34 cellular contexts compared by ENCODE assay signal in genomic region chr6:5104667-5105066, GRCh38. TPM values are rescaled to one million over a fixed set of nuclear protein-coding genes. Genes with fewer than 3 reads are reported as not detected.
"Had no signal": no experiment of that assay in that cellular context is flagged by ENCODE, and none has a peak within 500 bp of the region (broad histone marks: within the 10 kb centered on the region; RNA-seq: fewer than 3 reads in every experiment).

No MANE protein-coding gene starts in this region.

- H3K4me1 Mint-ChIP-seq: activated B cell treated with CpG ODN at 0.5 μM for 24 hours; activated CD4-positive, alpha-beta T cell treated with anti-CD3 and anti-CD28 coated beads for 36 hours; activated CD8-positive, alpha-beta memory T cell treated with anti-CD3 and anti-CD28 coated beads, Interleukin-2, amount 10 ng/mL, durations not matched to agents 7 days and 5 days; T-helper 17 cell had no signal

- DNase-seq: activated B cell treated with CpG ODN at 0.5 μM for 24 hours; activated CD4-positive, alpha-beta memory T cell treated with anti-CD3 and anti-CD28 coated beads for 36 hours; activated CD4-positive, alpha-beta T cell treated with anti-CD3 and anti-CD28 coated beads for 36 hours; activated CD4-positive, alpha-beta T cell treated with anti-CD3 and anti-CD28 coated beads, Interleukin-2, amount 10 ng/mL, durations not matched to agents 24 days and 14 days; activated CD4-positive, CD25-positive, alpha-beta regulatory T cell treated with anti-CD3 and anti-CD28 coated beads, Interleukin-2, amount 50 U/mL, for 72 hours; activated CD8-positive, alpha-beta memory T cell treated with anti-CD3 and anti-CD28 coated beads, Interleukin-2, amount 10 ng/mL, durations not matched to agents 7 days and 5 days; activated CD8-positive, alpha-beta memory T cell treated with anti-CD3 and anti-CD28 coated beads, Interleukin-2, amount 50 U/mL, for 4 hours; activated CD8-positive, alpha-beta T cell treated with anti-CD3 and anti-CD28 coated beads, Interleukin-2, amount 10 ng/mL, durations not matched to agents 7 days and 5 days; activated effector memory CD4-positive, alpha-beta T cell treated with anti-CD3 and anti-CD28 coated beads, Interleukin-2, amount 50 U/mL, for 16 hours; activated naive CD4-positive, alpha-beta T cell treated with anti-CD3 and anti-CD28 coated beads, Interleukin-2, amount 50 U/mL, for 16 hours; activated T-cell treated with anti-CD3 and anti-CD28 coated beads, Interleukin-2, amount 50 U/mL, for 1 hour; activated T-cell treated with anti-CD3 and anti-CD28 coated beads, Interleukin-2, amount 50 U/mL, for 48 hours; amniotic stem cell; aorta; body of pancreas; caudate nucleus; cortex of kidney; dermis blood vessel endothelial cell; effector CD4-positive, alpha-beta T cell; effector memory CD8-positive, alpha-beta T cell; esophagus squamous epithelium; foreskin melanocyte; heart right ventricle; T-helper 1 cell; T-helper 17 cell; T1000; WERI-Rb-1 had no signal

- H3K4me3 ChIP-seq: body of pancreas, esophagus squamous epithelium, gastroesophageal sphincter, heart right ventricle had no signal

- FAIRE-seq: colon had no signal

- H3K27me3 ChIP-seq: body of pancreas, esophagus squamous epithelium, gastroesophageal sphincter, heart right ventricle had no signal

- H3K4me3 Mint-ChIP-seq: activated B cell treated with CpG ODN at 0.5 μM for 24 hours; activated CD4-positive, alpha-beta memory T cell treated with anti-CD3 and anti-CD28 coated beads for 36 hours; activated CD4-positive, alpha-beta T cell treated with anti-CD3 and anti-CD28 coated beads for 36 hours; activated CD4-positive, alpha-beta T cell treated with anti-CD3 and anti-CD28 coated beads, Interleukin-2, amount 10 ng/mL, durations not matched to agents 24 days and 14 days; activated CD8-positive, alpha-beta memory T cell treated with anti-CD3 and anti-CD28 coated beads, Interleukin-2, amount 10 ng/mL, durations not matched to agents 7 days and 5 days; activated CD8-positive, alpha-beta T cell treated with anti-CD3 and anti-CD28 coated beads, Interleukin-2, amount 10 ng/mL, durations not matched to agents 7 days and 5 days; activated naive CD8-positive, alpha-beta T cell; activated T-helper 1 cell treated with anti-CD3 and anti-CD28 coated beads, Interleukin-12 subunit alpha, Interleukin-12 subunit beta, Interleukin-2, Interleukin-4 antibody, amounts not matched to agents 30 ng/mL and 10 ng/mL and 1 ng/mL, durations not matched to agents 14 hours and 24 hours and 36 hours; effector memory CD8-positive, alpha-beta T cell; T-helper 17 cell; T-helper 2 cell treated with Interferon-gamma antibody and Interleukin-4, amounts not matched to agents 5 μg/mL and 100 μg/mL, for 36 hours had no signal

- ATAC-seq: activated CD4-positive, alpha-beta T cell treated with anti-CD3 and anti-CD28 coated beads for 36 hours; activated CD8-positive, alpha-beta memory T cell treated with anti-CD3 and anti-CD28 coated beads, Interleukin-2, amount 10 ng/mL, durations not matched to agents 7 days and 5 days; activated CD8-positive, alpha-beta T cell treated with anti-CD3 and anti-CD28 coated beads, Interleukin-2, amount 10 ng/mL, durations not matched to agents 7 days and 5 days; body of pancreas; effector memory CD8-positive, alpha-beta T cell; gastroesophageal sphincter; heart right ventricle; T-helper 17 cell had no signal

- H3K9me3 Mint-ChIP-seq: activated B cell treated with CpG ODN at 0.5 μM for 24 hours; activated CD4-positive, alpha-beta memory T cell treated with anti-CD3 and anti-CD28 coated beads for 36 hours; activated CD4-positive, alpha-beta T cell treated with anti-CD3 and anti-CD28 coated beads, Interleukin-2, amount 10 ng/mL, durations not matched to agents 24 days and 14 days; activated T-helper 1 cell treated with anti-CD3 and anti-CD28 coated beads, Interleukin-12 subunit alpha, Interleukin-12 subunit beta, Interleukin-2, Interleukin-4 antibody, amounts not matched to agents 30 ng/mL and 10 ng/mL and 1 ng/mL, durations not matched to agents 14 hours and 24 hours and 36 hours; activated T-helper 2 cell treated with anti-CD3 and anti-CD28 coated beads, Interferon-gamma antibody, Interleukin-2, Interleukin-4, amounts not matched to agents 10 μg/mL and 5 μg/mL and 100 μg/mL, durations not matched to agents 14 hours and 24 hours and 36 hours; effector memory CD8-positive, alpha-beta T cell; T-helper 2 cell treated with Interferon-gamma antibody and Interleukin-4, amounts not matched to agents 5 μg/mL and 100 μg/mL, for 36 hours had no signal

- H3K4me1 ChIP-seq: body of pancreas, gastroesophageal sphincter had no signal

- H3K36me3 ChIP-seq: esophagus squamous epithelium had no signal

- H3K27ac Mint-ChIP-seq: activated B cell treated with CpG ODN at 0.5 μM for 24 hours; activated CD4-positive, alpha-beta memory T cell treated with anti-CD3 and anti-CD28 coated beads for 36 hours; activated CD4-positive, alpha-beta T cell treated with anti-CD3 and anti-CD28 coated beads for 36 hours; activated CD4-positive, alpha-beta T cell treated with anti-CD3 and anti-CD28 coated beads, Interleukin-2, amount 10 ng/mL, durations not matched to agents 24 days and 14 days; activated CD8-positive, alpha-beta memory T cell treated with anti-CD3 and anti-CD28 coated beads, Interleukin-2, amount 10 ng/mL, durations not matched to agents 7 days and 5 days; activated CD8-positive, alpha-beta T cell treated with anti-CD3 and anti-CD28 coated beads, Interleukin-2, amount 10 ng/mL, durations not matched to agents 7 days and 5 days; activated naive CD8-positive, alpha-beta T cell; activated T-helper 1 cell treated with anti-CD3 and anti-CD28 coated beads, Interleukin-12 subunit alpha, Interleukin-12 subunit beta, Interleukin-2, Interleukin-4 antibody, amounts not matched to agents 30 ng/mL and 10 ng/mL and 1 ng/mL, durations not matched to agents 14 hours and 24 hours and 36 hours; activated T-helper 2 cell treated with anti-CD3 and anti-CD28 coated beads, Interferon-gamma antibody, Interleukin-2, Interleukin-4, amounts not matched to agents 10 μg/mL and 5 μg/mL and 100 μg/mL, durations not matched to agents 14 hours and 24 hours and 36 hours; effector memory CD8-positive, alpha-beta T cell; T-helper 17 cell; T-helper 2 cell treated with Interferon-gamma antibody and Interleukin-4, amounts not matched to agents 5 μg/mL and 100 μg/mL, for 36 hours had no signal

- H3K27ac ChIP-seq: body of pancreas, epithelial cell of prostate, esophagus squamous epithelium, gastroesophageal sphincter, heart right ventricle, WERI-Rb-1 had no signal

- H3K9me3 ChIP-seq: esophagus squamous epithelium, gastroesophageal sphincter, heart right ventricle had no signal

- H3K27me3 Mint-ChIP-seq: activated B cell treated with CpG ODN at 0.5 μM for 24 hours; activated CD4-positive, alpha-beta memory T cell treated with anti-CD3 and anti-CD28 coated beads for 36 hours; activated CD4-positive, alpha-beta T cell treated with anti-CD3 and anti-CD28 coated beads for 36 hours; activated CD4-positive, alpha-beta T cell treated with anti-CD3 and anti-CD28 coated beads, Interleukin-2, amount 10 ng/mL, durations not matched to agents 24 days and 14 days; activated CD8-positive, alpha-beta memory T cell treated with anti-CD3 and anti-CD28 coated beads, Interleukin-2, amount 10 ng/mL, durations not matched to agents 7 days and 5 days; activated naive CD8-positive, alpha-beta T cell; effector memory CD8-positive, alpha-beta T cell; T-helper 17 cell had no signal

- H3K36me3 Mint-ChIP-seq: activated CD4-positive, alpha-beta memory T cell treated with anti-CD3 and anti-CD28 coated beads for 36 hours; activated CD8-positive, alpha-beta memory T cell treated with anti-CD3 and anti-CD28 coated beads, Interleukin-2, amount 10 ng/mL, durations not matched to agents 7 days and 5 days had no signal

RNA-seq across cellular contexts. Expression of gene PPP1R3G, which starts 19.5 kb away (rescaled TPM):
- total RNA-seq: activated CD4-positive, alpha-beta memory T cell treated with anti-CD3 and anti-CD28 coated beads for 36 hours; activated CD8-positive, alpha-beta memory T cell treated with anti-CD3 and anti-CD28 coated beads, Interleukin-2, amount 10 ng/mL, durations not matched to agents 7 days and 5 days; activated T-helper 1 cell treated with anti-CD3 and anti-CD28 coated beads, Interleukin-12 subunit alpha, Interleukin-12 subunit beta, Interleukin-2, Interleukin-4 antibody, amounts not matched to agents 30 ng/mL and 10 ng/mL and 1 ng/mL, durations not matched to agents 14 hours and 24 hours and 36 hours; T-helper 17 cell had no signal
